Comparison of ENCODE assay signal across 1 cellular context in genomic region chr12:109827566-109828550, GRCh38.
TF ChIP-seq lines count a peak whose summit lies in the region.

No MANE protein-coding gene starts in this region.

TF ChIP-seq in HepG2, 621 proteins besides CTCF, POLR2A, EP300 and RAD21 (continued from another document):
- TF ChIP-seq TRAFD1 (CRISPR knock-in tag; IDR thresholded peaks at IDR 0.05; ENCODE audit: borderline replicate concordance) (no peak), ZNF563 (CRISPR knock-in tag; IDR thresholded peaks at IDR 0.05) (no peak), ZNF768 (CRISPR knock-in tag; IDR thresholded peaks at IDR 0.05) (peak; percentile 96)
